28 cellular contexts compared by ENCODE assay signal in genomic region chr7:93430917-93431588, GRCh38.
DNase-seq lines count a peak whose midpoint lies in the region; ATAC-seq, FAIRE-seq and TF ChIP-seq lines count a peak whose summit lies in the region.
"Had no signal": no experiment of that assay in that cellular context is flagged by ENCODE, and none has a peak within 500 bp of the region (broad histone marks: within the 10 kb centered on the region; RNA-seq: fewer than 3 reads in every experiment).

No MANE protein-coding gene starts in this region.

- no peak overlapping the region for H3K4me3 ChIP-seq in NB4 (ENCODE audit: low read depth, low read length)
- no peak overlapping the region for H3K4me3 ChIP-seq in H1 (ENCODE audit: extremely low read depth in 1 of 4, insufficient read depth in 2 of 4, low read depth in 3 of 4, low read length in 4 of 4)
- H3K4me3 ChIP-seq: esophagus squamous epithelium, gastrocnemius medialis, lung, SJCRH30, transverse colon had no signal

- H2BK120ac ChIP-seq in H1 (replicated peaks; ENCODE audit: low read depth, low read length) = no peak overlapping the region

- no peak overlapping the region for H2AK5ac ChIP-seq in H1 (ENCODE audit: low read depth, low read length)

- no peak for TF ChIP-seq POLR2A in NB4 (IDR thresholded peaks at IDR 0.05; ENCODE audit: extremely low read depth, insufficient read length)
- TF ChIP-seq POLR2A in H1 (IDR thresholded peaks at IDR 0.05; ENCODE audit: control extremely low read depth in 1 of 2, low read depth in 2 of 2, low read length in 2 of 2) = no peak

- H3K14ac ChIP-seq in H1 (ENCODE audit: insufficient read length) = no peak overlapping the region

- H3K27ac Mint-ChIP-seq in natural killer cell = peak overlapping the region; percentile 30 to 42
- H3K27ac Mint-ChIP-seq in natural killer cell treated with Interleukin-12 subunit alpha and Interleukin-12 subunit beta and Interleukin-15 and Interleukin-18, amount 100 ng/mL, for 72 hours = no peak overlapping the region
- H3K27ac Mint-ChIP-seq: brain, endodermal cell had no signal

- H4K20me1 ChIP-seq in H1 (replicated peaks in 1 of 2; ENCODE audit: control insufficient read depth in 1 of 2, insufficient read depth in 2 of 2, low read length in 2 of 2) = no peaks in the 10 kb centered on the region

- no peaks in the 10 kb centered on the region for H3K27me3 Mint-ChIP-seq in natural killer cell (ENCODE audit: low read depth in 2 of 2)
- no peaks in the 10 kb centered on the region for H3K27me3 Mint-ChIP-seq in natural killer cell treated with Interleukin-12 subunit alpha and Interleukin-12 subunit beta and Interleukin-15 and Interleukin-18, amount 100 ng/mL, for 72 hours
- H3K27me3 Mint-ChIP-seq: brain had no signal

- H3K36me3 ChIP-seq in H1 (ENCODE audit: control insufficient read depth in 2 of 4, insufficient read depth in 4 of 4, low read length in 3 of 4) = no peaks in the 10 kb centered on the region
- H3K36me3 ChIP-seq: BE2C, esophagus squamous epithelium, gastrocnemius medialis, SJCRH30, transverse colon had no signal

- no peak for TF ChIP-seq EP300 in H1 (IDR thresholded peaks at IDR 0.05; ENCODE audit: borderline replicate concordance in 1 of 2, low read depth in 2 of 2, low read length in 2 of 2)

- H3K18ac ChIP-seq in H1 (ENCODE audit: extremely low read depth, low read length) = no peak overlapping the region

- no peaks in the 10 kb centered on the region for H3K9me3 ChIP-seq in H1 (ENCODE audit: insufficient read depth in 2 of 2, low read depth in 1 of 2, low read length in 1 of 2)
- H3K9me3 ChIP-seq: BE2C, esophagus squamous epithelium, gastrocnemius medialis, SJCRH30, transverse colon had no signal

- no peak overlapping the region for H3K23ac ChIP-seq in H1 (ENCODE audit: insufficient read length)

- H2BK12ac ChIP-seq in H1 (ENCODE audit: low read depth, low read length) = no peak overlapping the region

- no peak overlapping the region for H4K8ac ChIP-seq in H1 (ENCODE audit: extremely low read depth, insufficient read depth, low read length)

- no peak overlapping the region for H3K4me3 Mint-ChIP-seq in natural killer cell
- H3K4me3 Mint-ChIP-seq in natural killer cell treated with Interleukin-12 subunit alpha and Interleukin-12 subunit beta and Interleukin-15 and Interleukin-18, amount 100 ng/mL, for 72 hours = no peak overlapping the region
- H3K4me3 Mint-ChIP-seq: brain, endodermal cell had no signal

- H2AFZ ChIP-seq in H1 (ENCODE audit: low read length) = peak overlapping the region; percentile 34; the same call in 1 of the 2 replicates

- ATAC-seq in natural killer cell (no peak), left lobe of liver (no peak)
- ATAC-seq in natural killer cell treated with Interleukin-12 subunit alpha and Interleukin-12 subunit beta and Interleukin-15 and Interleukin-18, amount 100 ng/mL, for 72 hours = no peak
- ATAC-seq: gastrocnemius medialis had no signal

- H3K4me2 ChIP-seq in H1 (ENCODE audit: insufficient read depth in 1 of 2, low read depth in 2 of 2, low read length in 2 of 2) = no peak overlapping the region
- H3K4me2 ChIP-seq: KMS-11 had no signal

- H2BK20ac ChIP-seq in H1 (ENCODE audit: low read length) = no peak overlapping the region

- H3K79me2 ChIP-seq in H1 (ENCODE audit: control insufficient read depth in 1 of 2, insufficient read depth in 2 of 2, low read length in 2 of 2) = no peaks in the 10 kb centered on the region

- no peak overlapping the region for H3K27ac ChIP-seq in H1 (ENCODE audit: low read depth, low read length)
- H3K27ac ChIP-seq: esophagus squamous epithelium, gastrocnemius medialis, KMS-11, SJCRH30, transverse colon had no signal

- intact Hi-C loops in natural killer cell (cut with micrococcal nuclease) = no loop called here
- intact Hi-C loops in head of caudate nucleus (cut with DNase I) = no loop called here

- no peaks in the 10 kb centered on the region for H3K4me1 ChIP-seq in H1 (replicated peaks in 1 of 4; ENCODE audit: control insufficient read depth in 3 of 4, insufficient read depth in 4 of 4, low read length in 3 of 4)
- H3K4me1 ChIP-seq: BE2C, esophagus squamous epithelium, gastrocnemius medialis, SJCRH30, transverse colon had no signal

- TF ChIP-seq CTCF in natural killer cell (IDR thresholded peaks at IDR 0.05) = no peak
- no peak for TF ChIP-seq CTCF in NB4 (IDR thresholded peaks at IDR 0.05; ENCODE audit: low read depth, low read length)
- no peak for TF ChIP-seq CTCF in H1 (IDR thresholded peaks at IDR 0.05; ENCODE audit: control extremely low read depth in 1 of 3, insufficient read depth in 1 of 3, low read depth in 1 of 3, low read length in 3 of 3)

- WGBS in H1 (ENCODE audit: extremely low coverage in 1 of 2, insufficient coverage in 1 of 2, insufficient read length in 1 of 2, insufficient replicate concordance in 2 of 2, low coverage in 1 of 2, low lambda C conversion rate in 2 of 2, missing lambda C conversion rate in 1 of 2), 2 experiments = 81% methylated on average over 8 of the region's 8 CpGs; no CpG with 5 or more reads in 1 of the 2 experiments

- H3K27me3 ChIP-seq in H1 (replicated peaks in 1 of 4; ENCODE audit: control insufficient read depth in 3 of 4, extremely low read depth in 1 of 4, insufficient read depth in 3 of 4, low read length in 3 of 4) = no peaks in the 10 kb centered on the region
- H3K27me3 ChIP-seq: esophagus squamous epithelium, gastrocnemius medialis, SJCRH30, transverse colon had no signal

- no peak overlapping the region for H3K9ac ChIP-seq in H1 (replicated peaks in 1 of 4; ENCODE audit: extremely low read depth in 1 of 4, low read depth in 3 of 4, low read length in 3 of 4)
- H3K9ac ChIP-seq: KMS-11 had no signal

- peaks cover 11 to 12% of the 10 kb centered on the region in 2 donors for H3K4me1 Mint-ChIP-seq in natural killer cell
- H3K4me1 Mint-ChIP-seq in natural killer cell treated with Interleukin-12 subunit alpha and Interleukin-12 subunit beta and Interleukin-15 and Interleukin-18, amount 100 ng/mL, for 72 hours (ENCODE audit: low read depth in 2 of 2) = peaks cover 7% of the 10 kb centered on the region in 2 donors
- H3K4me1 Mint-ChIP-seq: brain, endodermal cell had no signal

- no peak overlapping the region for H4K5ac ChIP-seq in H1 (ENCODE audit: insufficient read length, low read depth, low read length)

- H3K36me3 Mint-ChIP-seq in natural killer cell = no peaks in the 10 kb centered on the region
- no peaks in the 10 kb centered on the region for H3K36me3 Mint-ChIP-seq in natural killer cell treated with Interleukin-12 subunit alpha and Interleukin-12 subunit beta and Interleukin-15 and Interleukin-18, amount 100 ng/mL, for 72 hours
- H3K36me3 Mint-ChIP-seq: brain had no signal

- no peak overlapping the region for H2BK5ac ChIP-seq in H1 (ENCODE audit: low read depth, low read length)

- no peaks in the 10 kb centered on the region for H3K79me1 ChIP-seq in H1 (ENCODE audit: low read depth, low read length)

- DNase-seq in natural killer cell (no peak), NB4 (ENCODE audit: low read depth) (peak; percentile 43), H1 (ENCODE audit: low read depth in 1 of 2, low spot score in 2 of 2) (no peak), NCI-H2171 treated with DMSO at 0.1 percent for 48 hours (lab: John Stamatoyannopoulos, UW) (no peak), head of caudate nucleus (no peak), cerebellum (ENCODE audit: low spot score) (no peak), left lobe of liver (ENCODE audit: low spot score) (no peak)
- DNase-seq in natural killer cell treated with Interleukin-12 subunit alpha and Interleukin-12 subunit beta and Interleukin-15 and Interleukin-18, amount 100 ng/mL, for 72 hours (ENCODE audit: low spot score) = no peak
- DNase-seq: activated CD4-positive, alpha-beta T cell treated with anti-CD3 and anti-CD28 coated beads for 48 hours; activated effector memory CD4-positive, alpha-beta T cell treated with Interleukin-2 at 50 U/mL for 16 hours; BE2C; endodermal cell; esophagus squamous epithelium; gastrocnemius medialis; H7; islet precursor cell; NCI-H1092; NCI-H1930; NCI-H2227 treated with DMSO at 0.1 percent for 48 hours; NCI-H82; retina; stimulated activated CD4-positive, alpha-beta T cell treated with anti-CD3 and anti-CD28 coated beads, Interleukin-4, amount 100 ng/mL, for 24 hours; transverse colon had no signal

- H4K91ac ChIP-seq in H1 (replicated peaks; ENCODE audit: insufficient read length, low read length) = no peak overlapping the region

- H3K23me2 ChIP-seq in H1 (ENCODE audit: low read depth, low read length) = no peaks in the 10 kb centered on the region; the same call in 1 of the 2 replicates

- no peak overlapping the region for H2BK15ac ChIP-seq in H1 (ENCODE audit: low read length)

- no peak overlapping the region for H3K4ac ChIP-seq in H1 (replicated peaks; ENCODE audit: insufficient read length, low read depth, low read length)

- POLR2A ChIA-PET in H1 (lab: Charles Lee; ENCODE audit: partially characterized antibody) = no interaction called here

- CTCF ChIA-PET in H1 (lab: Charles Lee; ENCODE audit: partially characterized antibody) = interaction anchor here (0.8 to 3.7 kb wide), 2 partner anchors 8 to 12 kb away, joined by 3 to 19 read pairs; no protein-coding TSS in a partner anchor

- TF ChIP-seq RAD21 in H1 (IDR thresholded peaks at IDR 0.05 in 1 of 2, conservative IDR thresholded peaks at IDR 0.05 in 1 of 2; ENCODE audit: low read depth in 2 of 2, low read length in 2 of 2) = no peak

- H3K9me3 Mint-ChIP-seq in natural killer cell = no peaks in the 10 kb centered on the region
- H3K9me3 Mint-ChIP-seq in natural killer cell treated with Interleukin-12 subunit alpha and Interleukin-12 subunit beta and Interleukin-15 and Interleukin-18, amount 100 ng/mL, for 72 hours = peaks cover 4% of the 10 kb centered on the region
- H3K9me3 Mint-ChIP-seq: brain, endodermal cell had no signal

- H3K56ac ChIP-seq in H1 (replicated peaks; ENCODE audit: insufficient read length, low read depth, low read length) = no peak overlapping the region

- no peak for FAIRE-seq in H1 (lab: Jason Lieb, UNC)
- FAIRE-seq: A204.1 had no signal

TF ChIP-seq in H1, 55 proteins besides CTCF, POLR2A, EP300 and RAD21 (continues in another document):
- no peak for TF ChIP-seq ASH2L (IDR thresholded peaks at IDR 0.05; ENCODE audit: low read length)
- TF ChIP-seq CBX8 (IDR thresholded peaks at IDR 0.05; ENCODE audit: borderline replicate concordance, low read depth, low read length) = no peak
- TF ChIP-seq BRCA1 (IDR thresholded peaks at IDR 0.05; ENCODE audit: low read depth, low read length) = no peak
- TF ChIP-seq KDM5A (IDR thresholded peaks at IDR 0.05; ENCODE audit: low read length) = no peak
- no peak for TF ChIP-seq POLR2AphosphoS5 (IDR thresholded peaks at IDR 0.05; ENCODE audit: low read depth, low read length)
- no peak for TF ChIP-seq GTF2F1 (IDR thresholded peaks at IDR 0.05; ENCODE audit: borderline replicate concordance, low read depth, low read length)
- no peak for TF ChIP-seq RNF2 (IDR thresholded peaks at IDR 0.05; ENCODE audit: borderline replicate concordance, low read depth, low read length, missing control alignments, poor library complexity, severe bottlenecking)
- no peak for TF ChIP-seq TAF7 (optimal IDR thresholded peaks at IDR 0.05; ENCODE audit: borderline replicate concordance, low read depth, low read length)
- TF ChIP-seq RFX5 (IDR thresholded peaks at IDR 0.05; ENCODE audit: borderline replicate concordance, low read depth, low read length) = no peak

Comparison
In these comparisons a context has a peak if more than half of its experiments do, and no peak if none do; other contexts are left out.
1. H3K27ac Mint-ChIP-seq: peak in natural killer cell (2 of 2); none in natural killer cell treated with Interleukin-12 subunit alpha and Interleukin-12 subunit beta and Interleukin-15 and Interleukin-18, amount 100 ng/mL, for 72 hours (0 of 2).